Comparison of ENCODE assay signal across 28 cellular contexts in the genomic region with DNA sequence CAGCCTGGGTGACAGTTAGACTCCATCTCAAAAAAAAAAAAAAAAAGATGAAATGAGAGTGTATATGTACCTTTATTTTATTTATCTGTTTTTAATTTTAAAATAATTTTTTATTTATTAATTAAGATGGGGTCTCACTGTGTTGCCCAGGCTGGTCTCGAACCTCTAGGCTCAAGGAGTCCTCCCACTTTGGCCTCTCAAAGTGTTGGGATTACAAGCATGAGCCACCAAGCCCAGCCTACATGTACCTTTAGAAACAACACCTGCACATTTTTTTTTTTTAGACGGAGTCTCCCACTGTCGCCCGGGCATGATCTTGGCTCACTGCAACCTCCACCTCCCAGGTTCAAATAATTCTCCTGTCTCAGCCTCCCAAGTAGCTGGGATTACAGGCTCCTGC. TPM values are rescaled to one million over a fixed set of nuclear protein-coding genes. Genes with fewer than 3 reads are reported as not detected.
"Had no signal": no experiment of that assay in that cellular context is flagged by ENCODE, and none has a peak within 500 bp of the region (broad histone marks: within the 10 kb centered on the region; RNA-seq: fewer than 3 reads in every experiment).

No MANE protein-coding gene starts in this region.

- H3K36me3 Mint-ChIP-seq: naive thymus-derived CD4-positive, alpha-beta T cell; natural killer cell treated with Interleukin-12 subunit alpha and Interleukin-12 subunit beta and Interleukin-15 and Interleukin-18, amount 100 ng/mL, for 72 hours; stimulated activated naive B cell treated with anti-CD40 and anti-IgM and Interleukin-4, amounts not matched to agents 10 μg/mL and 1 μg/mL and 100 μg/mL, for 72 hours had no signal

- H3K27me3 ChIP-seq: heart right ventricle, hepatocyte, ovary, stomach, testis, thyroid gland had no signal

- H3K9me3 Mint-ChIP-seq: naive thymus-derived CD4-positive, alpha-beta T cell; natural killer cell treated with Interleukin-12 subunit alpha and Interleukin-12 subunit beta and Interleukin-15 and Interleukin-18, amount 100 ng/mL, for 72 hours; stimulated activated naive B cell treated with anti-CD40 and anti-IgM and Interleukin-4, amounts not matched to agents 10 μg/mL and 1 μg/mL and 100 μg/mL, for 72 hours had no signal

- H2AFZ ChIP-seq: hepatocyte had no signal

- H3K27ac ChIP-seq: hepatocyte, ovary, prostate gland, skin epidermis, stomach, thyroid gland, upper lobe of right lung had no signal

- H3K36me3 ChIP-seq: heart right ventricle, left ventricle myocardium inferior, ovary, prostate gland, stomach, thyroid gland, upper lobe of right lung had no signal

- H3K9me3 ChIP-seq: heart right ventricle, left ventricle myocardium inferior, mucosa of descending colon, ovary, prostate gland, stomach, testis, thyroid gland, upper lobe of right lung had no signal

- H3K79me2 ChIP-seq: hepatocyte had no signal

- DNase-seq: heart right ventricle; islet precursor cell; left ventricle myocardium inferior; mesendoderm; midbrain; mucosa of descending colon; naive thymus-derived CD4-positive, alpha-beta T cell; ovary; retina; right cardiac atrium; stimulated activated CD4-positive, alpha-beta T cell treated with anti-CD3 and anti-CD28 coated beads, Interleukin-12 subunit alpha, Interleukin-12 subunit beta, amount 100 ng/mL, for 4 hours; stimulated activated CD4-positive, alpha-beta T cell treated with anti-CD3 and anti-CD28 coated beads, Interleukin-15, amount 100 ng/mL, for 24 hours; stimulated activated CD4-positive, alpha-beta T cell treated with anti-CD3 and anti-CD28 coated beads, Interleukin-2, amount 100 ng/mL, for 24 hours; stimulated activated CD4-positive, alpha-beta T cell treated with anti-CD3 and anti-CD28 coated beads, Interleukin-4, amount 100 ng/mL, for 1 hour; stimulated activated naive B cell treated with anti-CD40 and anti-IgM and Interleukin-4, amounts not matched to agents 10 μg/mL and 1 μg/mL and 100 μg/mL, for 72 hours; stimulated activated naive CD8-positive, alpha-beta T cell treated with anti-CD3 and anti-CD28 coated beads, Interleukin-15, Interleukin-2, amounts not matched to agents 100 U/mL and 50 U/mL, for 24 hours; stomach; testis; thyroid gland; trophoblast cell; upper lobe of right lung had no signal

- ATAC-seq: heart right ventricle; mucosa of descending colon; naive thymus-derived CD4-positive, alpha-beta T cell; natural killer cell treated with Interleukin-12 subunit alpha and Interleukin-12 subunit beta and Interleukin-15 and Interleukin-18, amount 100 ng/mL, for 72 hours; right cardiac atrium; stimulated activated naive B cell treated with anti-CD40 and anti-IgM and Interleukin-4, amounts not matched to agents 10 μg/mL and 1 μg/mL and 100 μg/mL, for 72 hours; stimulated activated naive CD8-positive, alpha-beta T cell treated with anti-CD3 and anti-CD28 coated beads, Interleukin-15, Interleukin-2, amounts not matched to agents 100 U/mL and 50 U/mL, for 24 hours; upper lobe of right lung had no signal

- H3K4me1 ChIP-seq: prostate gland, upper lobe of right lung had no signal

- H3K27ac Mint-ChIP-seq: naive thymus-derived CD4-positive, alpha-beta T cell; natural killer cell treated with Interleukin-12 subunit alpha and Interleukin-12 subunit beta and Interleukin-15 and Interleukin-18, amount 100 ng/mL, for 72 hours; stimulated activated naive B cell treated with anti-CD40 and anti-IgM and Interleukin-4, amounts not matched to agents 10 μg/mL and 1 μg/mL and 100 μg/mL, for 72 hours had no signal

- H3K4me1 Mint-ChIP-seq: naive thymus-derived CD4-positive, alpha-beta T cell; stimulated activated naive B cell treated with anti-CD40 and anti-IgM and Interleukin-4, amounts not matched to agents 10 μg/mL and 1 μg/mL and 100 μg/mL, for 72 hours had no signal

- H3K4me3 ChIP-seq: heart right ventricle, hepatocyte, left ventricle myocardium inferior, lung, mucosa of descending colon, ovary, prostate gland, skin epidermis, stomach, testis, thyroid gland, upper lobe of right lung had no signal

- H3K4me3 Mint-ChIP-seq: naive thymus-derived CD4-positive, alpha-beta T cell; natural killer cell treated with Interleukin-12 subunit alpha and Interleukin-12 subunit beta and Interleukin-15 and Interleukin-18, amount 100 ng/mL, for 72 hours; stimulated activated naive B cell treated with anti-CD40 and anti-IgM and Interleukin-4, amounts not matched to agents 10 μg/mL and 1 μg/mL and 100 μg/mL, for 72 hours had no signal

- FAIRE-seq: urothelium cell line had no signal

- H3K4me2 ChIP-seq: hepatocyte had no signal

RNA-seq across cellular contexts. Expression of gene RIPOR3, which starts 28.0 kb away (rescaled TPM):
- total RNA-seq: natural killer cell treated with Interleukin-12 subunit alpha and Interleukin-12 subunit beta and Interleukin-15 and Interleukin-18, amount 100 ng/mL, for 72 hours had no signal
- polyA plus RNA-seq: neural cell had no signal
